ENCODE assay signal across 10 cellular contexts in the genomic region with DNA sequence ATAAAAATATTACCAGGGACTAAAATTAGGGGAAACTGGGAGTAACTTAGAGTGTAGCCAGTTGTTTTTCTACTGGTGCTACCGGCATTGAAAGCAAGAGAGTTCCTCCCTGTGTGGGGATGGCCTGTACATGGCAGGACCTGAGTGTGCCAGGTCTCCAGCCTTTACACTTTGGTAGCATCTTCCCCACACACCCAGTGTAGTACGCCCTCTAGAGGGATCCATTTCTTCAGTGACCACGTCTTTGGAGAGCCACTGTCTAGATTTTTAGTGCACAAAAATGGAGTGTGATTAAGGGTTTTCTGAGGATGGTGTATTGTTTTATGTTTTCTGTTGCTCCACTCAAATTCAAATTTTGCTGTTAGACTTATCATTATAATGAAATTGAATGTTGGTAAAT.
DNase-seq lines count a peak whose midpoint lies in the region; ATAC-seq and TF ChIP-seq lines count a peak whose summit lies in the region.
"Had no signal": no experiment of that assay in that cellular context is flagged by ENCODE, and none has a peak within 500 bp of the region (broad histone marks: within the 10 kb centered on the region; RNA-seq: fewer than 3 reads in every experiment).

No MANE protein-coding gene starts in this region.

- H3K4me1 Mint-ChIP-seq in activated CD4-positive, alpha-beta T cell treated with anti-CD3 and anti-CD28 coated beads, Interleukin-2, amount 10 ng/mL, durations not matched to agents 24 days and 14 days = peaks cover 12% of the 10 kb centered on the region
- H3K4me1 Mint-ChIP-seq in neural crest cell = no peaks in the 10 kb centered on the region

- intact Hi-C loops in activated CD4-positive, alpha-beta T cell treated with anti-CD3 and anti-CD28 coated beads, Interleukin-2, amount 10 ng/mL, durations not matched to agents 24 days and 14 days (cut with micrococcal nuclease) = no loop called here

- H3K4me3 Mint-ChIP-seq in activated CD4-positive, alpha-beta T cell treated with anti-CD3 and anti-CD28 coated beads, Interleukin-2, amount 10 ng/mL, durations not matched to agents 24 days and 14 days = no peak overlapping the region
- H3K4me3 Mint-ChIP-seq in neural crest cell = no peak overlapping the region

- no peaks in the 10 kb centered on the region for H3K36me3 ChIP-seq in brain microvascular endothelial cell (replicated peaks)
- H3K36me3 ChIP-seq: BLaER1 had no signal

- peaks cover 6% of the 10 kb centered on the region for H3K9me3 Mint-ChIP-seq in activated CD4-positive, alpha-beta T cell treated with anti-CD3 and anti-CD28 coated beads, Interleukin-2, amount 10 ng/mL, durations not matched to agents 24 days and 14 days
- peaks cover 3% of the 10 kb centered on the region for H3K9me3 Mint-ChIP-seq in neural crest cell

- TF ChIP-seq CTCF in brain microvascular endothelial cell (IDR thresholded peaks at IDR 0.05; ENCODE audit: low read depth, low read length, missing control alignments) (peak; percentile 55), neural crest cell (conservative IDR thresholded peaks at IDR 0.05) (peak; percentile 18)

- H3K36me3 Mint-ChIP-seq in activated CD4-positive, alpha-beta T cell treated with anti-CD3 and anti-CD28 coated beads, Interleukin-2, amount 10 ng/mL, durations not matched to agents 24 days and 14 days (ENCODE audit: low read depth) = peaks cover 6% of the 10 kb centered on the region
- H3K36me3 Mint-ChIP-seq in neural crest cell (ENCODE audit: low read depth) = peaks cover 3% of the 10 kb centered on the region

- H3K4me3 ChIP-seq in brain microvascular endothelial cell (ENCODE audit: low read depth, low read length) = no peak overlapping the region
- H3K4me3 ChIP-seq: BLaER1 had no signal

- no peak overlapping the region for H3K27ac ChIP-seq in brain microvascular endothelial cell
- H3K27ac ChIP-seq: BLaER1 had no signal

- no peaks in the 10 kb centered on the region for H3K27me3 Mint-ChIP-seq in activated CD4-positive, alpha-beta T cell treated with anti-CD3 and anti-CD28 coated beads, Interleukin-2, amount 10 ng/mL, durations not matched to agents 24 days and 14 days
- no peaks in the 10 kb centered on the region for H3K27me3 Mint-ChIP-seq in neural crest cell (ENCODE audit: low read depth)

- in situ Hi-C loops in brain microvascular endothelial cell (cut with HindIII; ENCODE audit: low pct_ligation_motif_present, low sequenced_read_pairs) = no loop called here

- H3K27me3 ChIP-seq in brain microvascular endothelial cell (replicated peaks) = no peaks in the 10 kb centered on the region
- H3K27me3 ChIP-seq: BLaER1 had no signal

- peak; percentile 62 for DNase-seq in activated CD4-positive, alpha-beta T cell treated with anti-CD3 and anti-CD28 coated beads, Interleukin-2, amount 10 ng/mL, durations not matched to agents 24 days and 14 days
- DNase-seq in activated CD4-positive, alpha-beta T cell treated with anti-CD3 and anti-CD28 coated beads, Interleukin-2, amount 50 U/mL, for 4 hours = no peak
- DNase-seq in M059J (ENCODE audit: low read depth) (peak; percentile 50), brain microvascular endothelial cell (no peak), neural crest cell (ENCODE audit: low read depth, low spot score) (no peak), NCI-H2107 treated with DMSO at 0.1 percent for 48 hours (lab: John Stamatoyannopoulos, UW; ENCODE audit: unreplicated experiment) (no peak), cerebellar nuclear complex (lab: John Stamatoyannopoulos, UW) (no peak)
- DNase-seq: stimulated activated CD8-positive, alpha-beta memory T cell treated with anti-CD3 and anti-CD28 coated beads, Interleukin-4, amount 100 ng/mL, for 48 hours had no signal

- no peak overlapping the region for H3K27ac Mint-ChIP-seq in activated CD4-positive, alpha-beta T cell treated with anti-CD3 and anti-CD28 coated beads, Interleukin-2, amount 10 ng/mL, durations not matched to agents 24 days and 14 days
- H3K27ac Mint-ChIP-seq in neural crest cell (ENCODE audit: unreplicated experiment) = no peak overlapping the region

- no peak for ATAC-seq in GM19467 (IDR thresholded peaks at IDR 0.05; ENCODE audit: unreplicated experiment)

Comparison
In these comparisons a context has a peak if more than half of its experiments do, and no peak if none do; other contexts are left out.
1. DNase-seq: peak in activated CD4-positive, alpha-beta T cell treated with anti-CD3 and anti-CD28 coated beads, Interleukin-2, amount 10 ng/mL, durations not matched to agents 24 days and 14 days (single experiment) and M059J (single experiment); none in activated CD4-positive, alpha-beta T cell treated with anti-CD3 and anti-CD28 coated beads, Interleukin-2, amount 50 U/mL, for 4 hours (0 of 2), brain microvascular endothelial cell (single experiment), neural crest cell (single experiment), NCI-H2107 treated with DMSO at 0.1 percent for 48 hours (single experiment) and cerebellar nuclear complex (0 of 2).